Comparison of ENCODE assay signal across 7 cellular contexts in the genomic region with DNA sequence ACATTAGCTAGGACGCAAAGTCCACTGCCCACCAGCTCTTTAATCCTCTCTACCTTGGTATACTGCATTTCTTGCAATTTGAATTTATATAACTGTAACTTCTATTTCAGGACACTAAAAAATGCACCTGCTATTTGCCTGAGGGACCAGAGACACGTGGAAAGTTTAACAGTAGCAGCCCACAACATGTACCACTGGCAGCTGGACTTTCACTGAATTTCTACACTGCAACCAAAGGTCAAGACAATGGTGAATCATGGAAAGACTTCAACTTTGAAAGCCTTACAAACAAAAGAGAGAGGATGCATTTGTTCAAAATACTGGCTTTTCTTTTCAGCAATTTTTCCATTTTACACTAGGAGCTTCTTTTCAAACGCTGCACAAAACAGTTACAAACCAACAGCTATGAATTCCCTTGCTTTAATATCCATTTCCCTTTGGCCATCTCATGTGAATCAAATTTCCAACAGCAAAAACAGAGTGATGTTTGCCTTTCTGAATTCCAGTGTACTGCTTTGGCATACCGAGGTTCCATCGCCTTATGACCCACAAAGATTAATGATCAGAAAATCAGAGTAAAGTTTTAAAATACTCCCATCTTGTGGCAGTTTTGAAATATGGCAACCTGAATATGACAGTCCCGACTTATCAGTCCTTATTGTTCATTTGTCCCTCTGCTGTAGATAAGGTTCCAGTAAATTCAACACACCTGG. TPM values are rescaled to one million over a fixed set of nuclear protein-coding genes. Genes with fewer than 3 reads are reported as not detected.
DNase-seq lines count a peak whose midpoint lies in the region; ATAC-seq and TF ChIP-seq lines count a peak whose summit lies in the region.

No MANE protein-coding gene starts in this region.

- intact Hi-C loops in body of pancreas (cut with DNase I), result loop anchor here (10.0 kb wide), 1 partner anchor 87 kb away; no protein-coding TSS in a partner anchor

- DNase-seq in GM06990 (ENCODE audit: extremely low read depth, insufficient read length) (peak; percentile 53), NCI-H2227 treated with DMSO at 0.1 percent for 48 hours (lab: John Stamatoyannopoulos, UW) (peak; percentile 58), body of pancreas (peak in 1 of 4 donors; percentile 20), inferior parietal cortex (ENCODE audit: extremely low spot score) (peak; percentile 77), superior temporal gyrus (ENCODE audit: extremely low spot score) (peak; percentile 87)
- no peak for DNase-seq in activated T-cell treated with anti-CD3 and anti-CD28 coated beads, Interleukin-2, amount 50 U/mL, for 48 hours

- no peaks in the 10 kb centered on the region for H3K27me3 ChIP-seq in GM06990 (replicated peaks; ENCODE audit: control insufficient read depth, insufficient read depth, low read length)
- H3K27me3 ChIP-seq in body of pancreas, result no peaks in the 10 kb centered on the region

- H3K4me3 ChIP-seq in GM06990 (replicated peaks; ENCODE audit: low read depth, low read length), result no peak overlapping the region
- no peak overlapping the region for H3K4me3 ChIP-seq in body of pancreas

- no peaks in the 10 kb centered on the region for H3K9me3 ChIP-seq in body of pancreas

- H3K36me3 ChIP-seq in GM06990 (ENCODE audit: control insufficient read depth, insufficient read depth, low read length) (no peaks in the 10 kb centered on the region), body of pancreas (replicated peaks in 1 of 2; ENCODE audit: insufficient read depth in 1 of 2, low read depth in 2 of 2) (no peaks in the 10 kb centered on the region)

- peak; percentile 47 for ATAC-seq in HG02678 (IDR thresholded peaks at IDR 0.05; ENCODE audit: unreplicated experiment)
- peak; percentile 54 for ATAC-seq in body of pancreas

- TF ChIP-seq POLR2A in body of pancreas (IDR thresholded peaks at IDR 0.05), result no peak

- 32% methylated on average over 6 of the region's 6 CpGs for whole genome bisulfite sequencing in body of pancreas, 2 donors

- peak overlapping the region in 1 of 4 donors; percentile 45 for H3K27ac ChIP-seq in body of pancreas

- peaks cover 50% of the 10 kb centered on the region for H3K4me1 ChIP-seq in body of pancreas

- TF ChIP-seq CTCF in GM06990 (IDR thresholded peaks at IDR 0.05; ENCODE audit: insufficient read depth, low read length, poor library complexity, severe bottlenecking), result peak; percentile 53
- TF ChIP-seq CTCF in body of pancreas (IDR thresholded peaks at IDR 0.05), result peak; percentile 26 to 78 (median 70)

RNA-seq across cellular contexts. Expression of gene HNRNPH3, which starts 29.9 kb away (rescaled TPM):
- 10 to 100 TPM; 24.1 to 27.7 TPM for total RNA-seq in body of pancreas

RNA-seq across cellular contexts. Expression of gene PBLD, which starts 30.8 kb away (rescaled TPM):
- 10 to 100 TPM; 32.2 to 41.2 TPM for total RNA-seq in body of pancreas

Comparison
In these comparisons a context has a peak if more than half of its experiments do, and no peak if none do; other contexts are left out.
1. DNase-seq: peak in GM06990 (single experiment), NCI-H2227 treated with DMSO at 0.1 percent for 48 hours (single experiment), inferior parietal cortex (single experiment) and superior temporal gyrus (single experiment); none in activated T-cell treated with anti-CD3 and anti-CD28 coated beads, Interleukin-2, amount 50 U/mL, for 48 hours (0 of 2).